Comparison of ENCODE assay signal across 12 cellular contexts in genomic region chr1:57422271-57423134, GRCh38. TPM values are rescaled to one million over a fixed set of nuclear protein-coding genes. Genes with fewer than 3 reads are reported as not detected.
DNase-seq lines count a peak whose midpoint lies in the region; FAIRE-seq and TF ChIP-seq lines count a peak whose summit lies in the region.
"Had no signal": no experiment of that assay in that cellular context is flagged by ENCODE, and none has a peak within 500 bp of the region (broad histone marks: within the 10 kb centered on the region; RNA-seq: fewer than 3 reads in every experiment).

No MANE protein-coding gene starts in this region.

- POLR2A ChIA-PET in activated CD4-positive, alpha-beta memory T cell treated with anti-CD3 and anti-CD28 coated beads, Interleukin-2, amount 10 ng/mL, durations not matched to agents 7 days and 5 days (lab: Charles Lee): no interaction called here

- peaks cover 59% of the 10 kb centered on the region for H3K27me3 ChIP-seq in keratinocyte (ENCODE audit: control insufficient read depth, extremely low read depth, insufficient read depth, low read length)

- H3K4me3 ChIP-seq in keratinocyte (ENCODE audit: control insufficient read depth in 2 of 3, extremely low read depth in 1 of 3, insufficient read depth in 2 of 3, low read depth in 1 of 3, low read length in 3 of 3): peak overlapping the region in 2 of 3 experiments; percentile 22 to 38

- peaks cover 8% of the 10 kb centered on the region for H3K4me1 ChIP-seq in keratinocyte (ENCODE audit: control insufficient read depth, extremely low read depth, insufficient read depth, low read length)

- FAIRE-seq in keratinocyte (lab: Jason Lieb, UNC): no peak
- FAIRE-seq: islet of Langerhans had no signal

- H2AFZ ChIP-seq in keratinocyte (ENCODE audit: control insufficient read depth, low read length): no peak overlapping the region

- no peaks in the 10 kb centered on the region for H3K36me3 ChIP-seq in keratinocyte (ENCODE audit: control insufficient read depth in 2 of 2, extremely low read depth in 1 of 2, insufficient read depth in 2 of 2, low read length in 2 of 2)
- H3K36me3 ChIP-seq: upper lobe of left lung had no signal

- no peak for DNase-seq in activated T-cell treated with anti-CD3 and anti-CD28 coated beads, Interleukin-2, amount 50 U/mL, for 24 hours
- no peak for DNase-seq in activated T-cell treated with anti-CD3 and anti-CD28 coated beads, Interleukin-2, amount 50 U/mL, for 1 hour
- DNase-seq in keratinocyte (ENCODE audit: low read depth, low spot score) (no peak), type B pancreatic cell (ENCODE audit: extremely low spot score, unreplicated experiment) (peak; percentile 68), GDM1 (lab: John Stamatoyannopoulos, UW) (no peak), hepatic stellate cell (ENCODE audit: low spot score) (no peak)
- DNase-seq in activated CD4-positive, alpha-beta memory T cell treated with anti-CD3 and anti-CD28 coated beads, Interleukin-2, amount 10 ng/mL, durations not matched to agents 7 days and 5 days: no peak
- DNase-seq: activated B cell treated with CpG ODN at 0.5 μM for 24 hours, DND-41 had no signal

- no peaks in the 10 kb centered on the region for H4K20me1 ChIP-seq in keratinocyte (ENCODE audit: control insufficient read depth, extremely low read depth, insufficient read depth, low read length)

- CTCF ChIA-PET in activated CD4-positive, alpha-beta memory T cell treated with anti-CD3 and anti-CD28 coated beads, Interleukin-2, amount 10 ng/mL, durations not matched to agents 7 days and 5 days (lab: Charles Lee): no interaction called here

- H3K4me1 Mint-ChIP-seq in activated T-cell treated with anti-CD3 and anti-CD28 coated beads, Interleukin-2, amount 50 U/mL, for 24 hours (ENCODE audit: low read depth): peaks cover 11% of the 10 kb centered on the region
- peaks cover 30% of the 10 kb centered on the region for H3K4me1 Mint-ChIP-seq in brain
- peaks cover 18% of the 10 kb centered on the region for H3K4me1 Mint-ChIP-seq in type B pancreatic cell (ENCODE audit: unreplicated experiment)
- peaks cover 10% of the 10 kb centered on the region for H3K4me1 Mint-ChIP-seq in activated CD4-positive, alpha-beta memory T cell treated with anti-CD3 and anti-CD28 coated beads, Interleukin-2, amount 10 ng/mL, durations not matched to agents 7 days and 5 days

- H3K27me3 Mint-ChIP-seq in activated T-cell treated with anti-CD3 and anti-CD28 coated beads, Interleukin-2, amount 50 U/mL, for 24 hours: peaks cover 78% of the 10 kb centered on the region
- peaks cover 29% of the 10 kb centered on the region for H3K27me3 Mint-ChIP-seq in brain
- H3K27me3 Mint-ChIP-seq in type B pancreatic cell: peaks cover 80% of the 10 kb centered on the region
- peaks cover 50% of the 10 kb centered on the region for H3K27me3 Mint-ChIP-seq in activated CD4-positive, alpha-beta memory T cell treated with anti-CD3 and anti-CD28 coated beads, Interleukin-2, amount 10 ng/mL, durations not matched to agents 7 days and 5 days

- dilution Hi-C loops in keratinocyte (cut with MboI; ENCODE audit: extremely low pct_ligation_motif_present, low sequenced_read_pairs): no loop called here

- no peak overlapping the region for H3K27ac ChIP-seq in keratinocyte (ENCODE audit: control insufficient read depth, insufficient read depth, low read length)
- H3K27ac ChIP-seq: upper lobe of left lung had no signal

- no peaks in the 10 kb centered on the region for H3K9me1 ChIP-seq in keratinocyte (ENCODE audit: control insufficient read depth, extremely low read depth, insufficient read depth, low read length)

- peak overlapping the region; percentile 69 for H3K4me2 ChIP-seq in keratinocyte (ENCODE audit: control insufficient read depth, extremely low read depth, insufficient read depth, low read depth, low read length)

- H3K4me3 Mint-ChIP-seq in activated T-cell treated with anti-CD3 and anti-CD28 coated beads, Interleukin-2, amount 50 U/mL, for 24 hours: peak overlapping the region; percentile 25
- H3K4me3 Mint-ChIP-seq in brain: peak overlapping the region; percentile 90 to 98 (median 94)
- H3K4me3 Mint-ChIP-seq in type B pancreatic cell: peak overlapping the region; percentile 96
- no peak overlapping the region for H3K4me3 Mint-ChIP-seq in activated CD4-positive, alpha-beta memory T cell treated with anti-CD3 and anti-CD28 coated beads, Interleukin-2, amount 10 ng/mL, durations not matched to agents 7 days and 5 days
- H3K4me3 Mint-ChIP-seq: activated B cell treated with CpG ODN at 0.5 μM for 24 hours had no signal

- H3K9me3 Mint-ChIP-seq in activated T-cell treated with anti-CD3 and anti-CD28 coated beads, Interleukin-2, amount 50 U/mL, for 24 hours: no peaks in the 10 kb centered on the region
- H3K9me3 Mint-ChIP-seq in brain (peaks cover 0 to 3% (median 0%) of the 10 kb centered on the region in 5 experiments), type B pancreatic cell (no peaks in the 10 kb centered on the region)
- no peaks in the 10 kb centered on the region for H3K9me3 Mint-ChIP-seq in activated CD4-positive, alpha-beta memory T cell treated with anti-CD3 and anti-CD28 coated beads, Interleukin-2, amount 10 ng/mL, durations not matched to agents 7 days and 5 days
- H3K9me3 Mint-ChIP-seq: activated B cell treated with CpG ODN at 0.5 μM for 24 hours had no signal

- no peaks in the 10 kb centered on the region for H3K9me3 ChIP-seq in keratinocyte (ENCODE audit: control insufficient read depth, low read depth, low read length)
- H3K9me3 ChIP-seq: upper lobe of left lung had no signal

- TF ChIP-seq CTCF in brain (conservative IDR thresholded peaks at IDR 0.05): peak in 1 of 2 experiments; percentile 47
- TF ChIP-seq CTCF in keratinocyte (optimal IDR thresholded peaks at IDR 0.05 in 1 of 3, IDR thresholded peaks at IDR 0.05 in 1 of 3, conservative IDR thresholded peaks at IDR 0.05 in 1 of 3; ENCODE audit: extremely low read depth in 1 of 3, insufficient read depth in 2 of 3, low read length in 3 of 3): peak in 1 of 3 experiments; percentile 21
- peak; percentile 47 for TF ChIP-seq CTCF in type B pancreatic cell (conservative IDR thresholded peaks at IDR 0.05)

- H3K27ac Mint-ChIP-seq in activated T-cell treated with anti-CD3 and anti-CD28 coated beads, Interleukin-2, amount 50 U/mL, for 24 hours: no peak overlapping the region
- H3K27ac Mint-ChIP-seq in brain (peak overlapping the region; percentile 78 to 99 (median 96)), type B pancreatic cell (no peak overlapping the region)
- H3K27ac Mint-ChIP-seq in activated CD4-positive, alpha-beta memory T cell treated with anti-CD3 and anti-CD28 coated beads, Interleukin-2, amount 10 ng/mL, durations not matched to agents 7 days and 5 days: no peak overlapping the region
- H3K27ac Mint-ChIP-seq: activated B cell treated with CpG ODN at 0.5 μM for 24 hours had no signal

- no peaks in the 10 kb centered on the region for H3K79me2 ChIP-seq in keratinocyte (ENCODE audit: control insufficient read depth, insufficient read depth, low read length)

- H3K36me3 Mint-ChIP-seq in activated T-cell treated with anti-CD3 and anti-CD28 coated beads, Interleukin-2, amount 50 U/mL, for 24 hours (ENCODE audit: low read depth): no peaks in the 10 kb centered on the region
- no peaks in the 10 kb centered on the region for H3K36me3 Mint-ChIP-seq in brain
- no peaks in the 10 kb centered on the region for H3K36me3 Mint-ChIP-seq in type B pancreatic cell
- H3K36me3 Mint-ChIP-seq in activated CD4-positive, alpha-beta memory T cell treated with anti-CD3 and anti-CD28 coated beads, Interleukin-2, amount 10 ng/mL, durations not matched to agents 7 days and 5 days (ENCODE audit: low read depth): no peaks in the 10 kb centered on the region

- no peak overlapping the region for H3K9ac ChIP-seq in keratinocyte (ENCODE audit: control insufficient read depth, extremely low read depth, insufficient read depth, low read length)

RNA-seq across cellular contexts. Expression of gene DAB1, which starts 1.4 kb away (rescaled TPM):
- polyA plus RNA-seq in brain (ENCODE audit: insufficient read depth, low read depth, low replicate concordance) (3.4 TPM), keratinocyte (0.01 to 0.03 TPM (median 0.01 TPM) in 3 replicates)
- polyA plus RNA-seq in keratinocyte (2011; ENCODE audit: low read depth): not detected
- polyA plus RNA-seq in keratinocyte (2011; cell fraction: cytosol; rRNA removed): not detected in 2 replicates
- 0.03 TPM in 1 of 2 replicates, not detected in the other for polyA plus RNA-seq in keratinocyte (2011; cell fraction: nucleus; rRNA removed)
- polyA plus RNA-seq in keratinocyte (2012; ENCODE audit: low replicate concordance): not detected in 2 replicates
- polyA minus RNA-seq in keratinocyte: not detected in 3 replicates
- polyA minus RNA-seq in keratinocyte (2011; cell fraction: cytosol; rRNA and poly(A)+ RNA removed): not detected
- not detected in 2 replicates for polyA minus RNA-seq in keratinocyte (2011; cell fraction: nucleus; rRNA and poly(A)+ RNA removed)
- total RNA-seq in type B pancreatic cell (ENCODE audit: low replicate concordance): 7.2 and 7.3 TPM in 2 replicates
- 1 to 10 TPM; 3.9 to 4.0 TPM for total RNA-seq in activated CD4-positive, alpha-beta memory T cell treated with anti-CD3 and anti-CD28 coated beads, Interleukin-2, amount 10 ng/mL, durations not matched to agents 7 days and 5 days
- total RNA-seq: activated B cell treated with CpG ODN at 0.5 μM for 24 hours had no signal

Comparison
In these comparisons a context has a peak if more than half of its experiments do, and no peak if none do; other contexts are left out.
1. H3K27ac Mint-ChIP-seq: peak in brain (5 of 5); none in activated T-cell treated with anti-CD3 and anti-CD28 coated beads, Interleukin-2, amount 50 U/mL, for 24 hours (single experiment), type B pancreatic cell (single experiment) and activated CD4-positive, alpha-beta memory T cell treated with anti-CD3 and anti-CD28 coated beads, Interleukin-2, amount 10 ng/mL, durations not matched to agents 7 days and 5 days (single experiment).